Comparison of ENCODE assay signal across 1 cellular context in the genomic region with DNA sequence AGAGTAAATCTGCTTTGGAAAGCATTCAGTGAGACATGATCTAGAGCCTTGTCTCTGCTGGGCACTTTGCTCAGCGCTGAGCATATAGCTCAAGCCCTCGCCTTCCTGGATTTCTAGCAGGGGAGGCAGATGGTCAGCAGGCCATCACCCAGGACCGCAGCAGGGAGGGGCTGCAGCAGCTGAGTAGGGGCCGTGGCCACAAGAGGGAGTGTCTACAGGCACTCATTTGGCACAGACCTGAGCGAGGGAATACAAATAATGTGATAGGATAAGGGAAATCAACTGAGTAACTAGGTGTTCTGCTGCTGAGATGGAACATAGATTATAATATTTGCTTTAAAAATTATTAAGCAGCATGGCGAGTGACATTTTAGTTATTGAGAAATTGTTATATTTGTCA.
TF ChIP-seq lines count a peak whose summit lies in the region.

No MANE protein-coding gene starts in this region.

TF ChIP-seq in K562, 482 proteins besides CTCF, POLR2A, EP300 and RAD21:
- TF ChIP-seq ZNF830 (CRISPR knock-in tag; IDR thresholded peaks at IDR 0.05): no peak
- TF ChIP-seq, protein P1, sequence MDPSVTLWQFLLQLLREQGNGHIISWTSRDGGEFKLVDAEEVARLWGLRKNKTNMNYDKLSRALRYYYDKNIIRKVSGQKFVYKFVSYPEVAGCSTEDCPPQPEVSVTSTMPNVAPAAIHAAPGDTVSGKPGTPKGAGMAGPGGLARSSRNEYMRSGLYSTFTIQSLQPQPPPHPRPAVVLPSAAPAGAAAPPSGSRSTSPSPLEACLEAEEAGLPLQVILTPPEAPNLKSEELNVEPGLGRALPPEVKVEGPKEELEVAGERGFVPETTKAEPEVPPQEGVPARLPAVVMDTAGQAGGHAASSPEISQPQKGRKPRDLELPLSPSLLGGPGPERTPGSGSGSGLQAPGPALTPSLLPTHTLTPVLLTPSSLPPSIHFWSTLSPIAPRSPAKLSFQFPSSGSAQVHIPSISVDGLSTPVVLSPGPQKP (CRISPR knock-in tag; IDR thresholded peaks at IDR 0.05): no peak
- no peak for TF ChIP-seq ZBTB11 (CRISPR knock-in tag; IDR thresholded peaks at IDR 0.05)
- no peak for TF ChIP-seq ZNF551 (CRISPR knock-in tag; IDR thresholded peaks at IDR 0.05)
- no peak for TF ChIP-seq HBP1 (CRISPR knock-in tag; IDR thresholded peaks at IDR 0.05)
- TF ChIP-seq, protein P2, sequence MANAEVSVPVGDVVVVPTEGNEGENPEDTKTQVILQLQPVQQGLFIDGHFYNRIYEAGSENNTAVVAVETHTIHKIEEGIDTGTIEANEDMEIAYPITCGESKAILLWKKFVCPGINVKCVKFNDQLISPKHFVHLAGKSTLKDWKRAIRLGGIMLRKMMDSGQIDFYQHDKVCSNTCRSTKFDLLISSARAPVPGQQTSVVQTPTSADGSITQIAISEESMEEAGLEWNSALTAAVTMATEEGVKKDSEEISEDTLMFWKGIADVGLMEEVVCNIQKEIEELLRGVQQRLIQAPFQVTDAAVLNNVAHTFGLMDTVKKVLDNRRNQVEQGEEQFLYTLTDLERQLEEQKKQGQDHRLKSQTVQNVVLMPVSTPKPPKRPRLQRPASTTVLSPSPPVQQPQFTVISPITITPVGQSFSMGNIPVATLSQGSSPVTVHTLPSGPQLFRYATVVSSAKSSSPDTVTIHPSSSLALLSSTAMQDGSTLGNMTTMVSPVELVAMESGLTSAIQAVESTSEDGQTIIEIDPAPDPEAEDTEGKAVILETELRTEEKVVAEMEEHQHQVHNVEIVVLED (CRISPR knock-in tag; IDR thresholded peaks at IDR 0.05): no peak
- no peak for TF ChIP-seq NR3C1 (CRISPR knock-in tag; IDR thresholded peaks at IDR 0.05)
- TF ChIP-seq, protein P3, sequence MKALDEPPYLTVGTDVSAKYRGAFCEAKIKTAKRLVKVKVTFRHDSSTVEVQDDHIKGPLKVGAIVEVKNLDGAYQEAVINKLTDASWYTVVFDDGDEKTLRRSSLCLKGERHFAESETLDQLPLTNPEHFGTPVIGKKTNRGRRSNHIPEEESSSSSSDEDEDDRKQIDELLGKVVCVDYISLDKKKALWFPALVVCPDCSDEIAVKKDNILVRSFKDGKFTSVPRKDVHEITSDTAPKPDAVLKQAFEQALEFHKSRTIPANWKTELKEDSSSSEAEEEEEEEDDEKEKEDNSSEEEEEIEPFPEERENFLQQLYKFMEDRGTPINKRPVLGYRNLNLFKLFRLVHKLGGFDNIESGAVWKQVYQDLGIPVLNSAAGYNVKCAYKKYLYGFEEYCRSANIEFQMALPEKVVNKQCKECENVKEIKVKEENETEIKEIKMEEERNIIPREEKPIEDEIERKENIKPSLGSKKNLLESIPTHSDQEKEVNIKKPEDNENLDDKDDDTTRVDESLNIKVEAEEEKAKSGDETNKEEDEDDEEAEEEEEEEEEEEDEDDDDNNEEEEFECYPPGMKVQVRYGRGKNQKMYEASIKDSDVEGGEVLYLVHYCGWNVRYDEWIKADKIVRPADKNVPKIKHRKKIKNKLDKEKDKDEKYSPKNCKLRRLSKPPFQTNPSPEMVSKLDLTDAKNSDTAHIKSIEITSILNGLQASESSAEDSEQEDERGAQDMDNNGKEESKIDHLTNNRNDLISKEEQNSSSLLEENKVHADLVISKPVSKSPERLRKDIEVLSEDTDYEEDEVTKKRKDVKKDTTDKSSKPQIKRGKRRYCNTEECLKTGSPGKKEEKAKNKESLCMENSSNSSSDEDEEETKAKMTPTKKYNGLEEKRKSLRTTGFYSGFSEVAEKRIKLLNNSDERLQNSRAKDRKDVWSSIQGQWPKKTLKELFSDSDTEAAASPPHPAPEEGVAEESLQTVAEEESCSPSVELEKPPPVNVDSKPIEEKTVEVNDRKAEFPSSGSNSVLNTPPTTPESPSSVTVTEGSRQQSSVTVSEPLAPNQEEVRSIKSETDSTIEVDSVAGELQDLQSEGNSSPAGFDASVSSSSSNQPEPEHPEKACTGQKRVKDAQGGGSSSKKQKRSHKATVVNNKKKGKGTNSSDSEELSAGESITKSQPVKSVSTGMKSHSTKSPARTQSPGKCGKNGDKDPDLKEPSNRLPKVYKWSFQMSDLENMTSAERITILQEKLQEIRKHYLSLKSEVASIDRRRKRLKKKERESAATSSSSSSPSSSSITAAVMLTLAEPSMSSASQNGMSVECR (CRISPR knock-in tag; IDR thresholded peaks at IDR 0.05): no peak
- TF ChIP-seq ZNF668 (CRISPR knock-in tag; IDR thresholded peaks at IDR 0.05): no peak
- no peak for TF ChIP-seq CBX2 (IDR thresholded peaks at IDR 0.05; ENCODE audit: insufficient read depth, low read length, poor library complexity, severe bottlenecking)
- TF ChIP-seq SAP30 (IDR thresholded peaks at IDR 0.05; ENCODE audit: borderline replicate concordance, insufficient read depth, low read depth, low read length, poor library complexity, severe bottlenecking): no peak
- TF ChIP-seq HDAC8 (tag; IDR thresholded peaks at IDR 0.05): no peak
- TF ChIP-seq HMGN3 (IDR thresholded peaks at IDR 0.05; ENCODE audit: borderline replicate concordance, extremely low read depth, insufficient read length, low read depth, low read length): no peak
- TF ChIP-seq MAFG (tag; conservative IDR thresholded peaks at IDR 0.05): no peak
- no peak for TF ChIP-seq DIDO1 (tag; IDR thresholded peaks at IDR 0.05; ENCODE audit: low read depth)
- no peak for TF ChIP-seq KDM1A (IDR thresholded peaks at IDR 0.05)
- no peak for TF ChIP-seq ZNF41 (CRISPR knock-in tag; conservative IDR thresholded peaks at IDR 0.05)
- TF ChIP-seq GTF2F1 (IDR thresholded peaks at IDR 0.05; ENCODE audit: low read depth, low read length): no peak
- TF ChIP-seq, protein P4, sequence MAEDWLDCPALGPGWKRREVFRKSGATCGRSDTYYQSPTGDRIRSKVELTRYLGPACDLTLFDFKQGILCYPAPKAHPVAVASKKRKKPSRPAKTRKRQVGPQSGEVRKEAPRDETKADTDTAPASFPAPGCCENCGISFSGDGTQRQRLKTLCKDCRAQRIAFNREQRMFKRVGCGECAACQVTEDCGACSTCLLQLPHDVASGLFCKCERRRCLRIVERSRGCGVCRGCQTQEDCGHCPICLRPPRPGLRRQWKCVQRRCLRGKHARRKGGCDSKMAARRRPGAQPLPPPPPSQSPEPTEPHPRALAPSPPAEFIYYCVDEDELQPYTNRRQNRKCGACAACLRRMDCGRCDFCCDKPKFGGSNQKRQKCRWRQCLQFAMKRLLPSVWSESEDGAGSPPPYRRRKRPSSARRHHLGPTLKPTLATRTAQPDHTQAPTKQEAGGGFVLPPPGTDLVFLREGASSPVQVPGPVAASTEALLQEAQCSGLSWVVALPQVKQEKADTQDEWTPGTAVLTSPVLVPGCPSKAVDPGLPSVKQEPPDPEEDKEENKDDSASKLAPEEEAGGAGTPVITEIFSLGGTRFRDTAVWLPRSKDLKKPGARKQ (CRISPR knock-in tag; IDR thresholded peaks at IDR 0.05): no peak
